In genomic region chr3:56629451-56629850, GRCh38 we compare ENCODE assay signal across 17 cellular contexts. TPM values are rescaled to one million over a fixed set of nuclear protein-coding genes. Genes with fewer than 3 reads are reported as not detected.
A peak's percentile ranks its signal among the peaks of the same experiment; 100 is the strongest.
DNase-seq lines count a peak whose midpoint lies in the region; ATAC-seq and TF ChIP-seq lines count a peak whose summit lies in the region.
"Had no signal": no experiment of that assay in that cellular context is flagged by ENCODE, and none has a peak within 500 bp of the region (broad histone marks: within the 10 kb centered on the region; RNA-seq: fewer than 3 reads in every experiment).

No MANE protein-coding gene starts in this region.

- H3K9me3 ChIP-seq in body of pancreas = no peaks in the 10 kb centered on the region
- H3K9me3 ChIP-seq: esophagus muscularis mucosa had no signal

- H3K36me3 ChIP-seq in body of pancreas (replicated peaks in 1 of 2; ENCODE audit: insufficient read depth in 1 of 2, low read depth in 2 of 2) = peaks cover 0 to 13% of the 10 kb centered on the region in 2 donors

- H3K36me3 Mint-ChIP-seq in nephron progenitor cell (ENCODE audit: low read depth) = peaks cover 59% of the 10 kb centered on the region

- H3K4me1 Mint-ChIP-seq in nephron progenitor cell = no peaks in the 10 kb centered on the region

- H3K27ac ChIP-seq in body of pancreas = peak overlapping the region in 3 of 4 donors; percentile 2 to 67 (median 59)
- H3K27ac ChIP-seq: esophagus muscularis mucosa had no signal

- H3K4me3 Mint-ChIP-seq in nephron progenitor cell = no peak overlapping the region

- peak; percentile 28 for ATAC-seq in GM21619 (IDR thresholded peaks at IDR 0.05; ENCODE audit: unreplicated experiment)
- ATAC-seq in body of pancreas = peak; percentile 41
- no peak for ATAC-seq in HG02884 (IDR thresholded peaks at IDR 0.05; ENCODE audit: unreplicated experiment)
- ATAC-seq in GM21737 (IDR thresholded peaks at IDR 0.05; ENCODE audit: unreplicated experiment) = no peak

- intact Hi-C loops in body of pancreas (cut with DNase I) = no loop called here

- H3K4me3 ChIP-seq in body of pancreas = no peak overlapping the region
- H3K4me3 ChIP-seq: esophagus muscularis mucosa, lung had no signal

- H3K4me1 ChIP-seq in body of pancreas = peaks cover 24% of the 10 kb centered on the region

- no peak for TF ChIP-seq CTCF in body of pancreas (IDR thresholded peaks at IDR 0.05)
- no peak for TF ChIP-seq CTCF in nephron progenitor cell (IDR thresholded peaks at IDR 0.05)

- no peak for TF ChIP-seq POLR2A in body of pancreas (IDR thresholded peaks at IDR 0.05)

- H3K27me3 ChIP-seq in body of pancreas = no peaks in the 10 kb centered on the region
- H3K27me3 ChIP-seq: esophagus muscularis mucosa had no signal

- no peaks in the 10 kb centered on the region for H3K9me3 Mint-ChIP-seq in nephron progenitor cell

- DNase-seq in DMS53 (lab: John Stamatoyannopoulos, UW) (peak; percentile 6), DMS53 treated with DMSO at 0.1 percent for 48 hours (lab: John Stamatoyannopoulos, UW; ENCODE audit: unreplicated experiment) (no peak), body of pancreas (no peak), nephron progenitor cell (no peak)
- no peak for DNase-seq in activated effector memory CD4-positive, alpha-beta T cell treated with Interleukin-2 at 50 U/mL for 16 hours
- DNase-seq: 8988T; activated CD4-positive, alpha-beta T cell treated with anti-CD3 and anti-CD28 coated beads, Interleukin-2, amount 50 U/mL, for 48 hours; activated naive CD4-positive, alpha-beta T cell treated with Interleukin-2 at 50 U/mL for 16 hours; GOT3; hippocampal formation; NCI-H1417 treated with DMSO at 0.1 percent for 48 hours; NCI-H526 had no signal

- H3K27me3 Mint-ChIP-seq in nephron progenitor cell (ENCODE audit: low read depth, poor library complexity) = no peaks in the 10 kb centered on the region

- peak overlapping the region; percentile 62 for H3K27ac Mint-ChIP-seq in nephron progenitor cell

RNA-seq across cellular contexts. Expression of gene TASOR, which starts 53.6 kb away (rescaled TPM):
- total RNA-seq in body of pancreas = 10 to 100 TPM; 28.7 to 55.0 TPM

Comparison
In these comparisons a context has a peak if more than half of its experiments do, and no peak if none do; other contexts are left out.
1. ATAC-seq: peak in GM21619 (single experiment) and body of pancreas (single experiment); none in HG02884 (single experiment) and GM21737 (single experiment).